Comparison of ENCODE assay signal across 1 cellular context in genomic region chr19:33193269-33193863, GRCh38.
TF ChIP-seq lines count a peak whose summit lies in the region.

No MANE protein-coding gene starts in this region.

TF ChIP-seq in HCT116, 20 proteins besides CTCF, POLR2A, EP300 and RAD21 (continued from another document):
- TF ChIP-seq REST (IDR thresholded peaks at IDR 0.05; ENCODE audit: low read depth) (no peak), JUND (IDR thresholded peaks at IDR 0.05) (no peak), SRF (IDR thresholded peaks at IDR 0.05; ENCODE audit: low read depth) (no peak), ELF1 (IDR thresholded peaks at IDR 0.05; ENCODE audit: borderline replicate concordance, low read depth) (no peak), YY1 (IDR thresholded peaks at IDR 0.05; ENCODE audit: extremely low read depth, insufficient replicate concordance, low read depth, low read length) (no peak), MAX (IDR thresholded peaks at IDR 0.05) (no peak), SP1 (IDR thresholded peaks at IDR 0.05; ENCODE audit: low read depth) (no peak), EZH2phosphoT487 (IDR thresholded peaks at IDR 0.05; ENCODE audit: borderline replicate concordance) (no peak)
TF ChIP-seq in HCT116: peak in this region for 0.
